In the genomic region with DNA sequence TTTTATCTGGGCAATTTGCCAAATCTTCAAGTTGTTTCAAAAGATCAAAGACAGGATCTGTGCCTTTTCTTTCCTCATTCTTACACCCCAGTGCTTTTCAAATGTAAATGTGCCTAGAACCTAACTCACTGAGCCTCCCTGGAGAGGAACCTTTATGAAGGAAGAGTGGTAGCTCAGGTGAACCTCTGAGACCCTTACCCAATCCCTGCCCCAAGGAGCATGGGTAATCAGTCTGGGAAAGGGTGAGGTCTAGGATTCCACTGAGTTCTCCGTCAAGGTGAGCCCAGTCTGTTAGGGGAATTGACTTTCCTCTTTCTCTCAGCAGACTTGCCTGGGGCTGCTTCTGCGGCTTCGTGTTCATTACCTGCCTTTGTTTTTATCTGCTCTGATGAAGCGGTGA, we compare ENCODE assay signal across 27 cellular contexts.
"Had no signal": no experiment of that assay in that cellular context is flagged by ENCODE, and none has a peak within 500 bp of the region (broad histone marks: within the 10 kb centered on the region; RNA-seq: fewer than 3 reads in every experiment).

No MANE protein-coding gene starts in this region.

- H3K9ac ChIP-seq: parathyroid adenoma had no signal

- H3K36me3 ChIP-seq: colonic mucosa, gastrocnemius medialis, neutrophil, right lobe of liver, suprapubic skin, transverse colon, upper lobe of right lung, uterus had no signal

- DNase-seq: colonic mucosa; effector CD8-positive, alpha-beta T cell; endodermal cell; foreskin fibroblast; gastrocnemius medialis; head of caudate nucleus; kidney; natural killer cell; right lobe of liver; small intestine; stimulated activated CD4-positive, alpha-beta T cell treated with anti-CD3 and anti-CD28 coated beads, Interleukin-15, amount 100 ng/mL, for 24 hours; stimulated activated CD4-positive, alpha-beta T cell treated with anti-CD3 and anti-CD28 coated beads, Interleukin-2, amount 100 ng/mL, for 48 hours; stimulated activated naive B cell treated with anti-CD40 and anti-IgM and Interleukin-4, amounts not matched to agents 10 μg/mL and 1 μg/mL and 100 μg/mL, for 72 hours; stimulated activated naive CD8-positive, alpha-beta T cell treated with anti-CD3 and anti-CD28 coated beads, Interleukin-15, amount 100 ng/mL, for 72 hours; transverse colon; upper lobe of right lung; uterus had no signal

- H3K4me1 ChIP-seq: colonic mucosa, gastrocnemius medialis, parathyroid adenoma, right lobe of liver, suprapubic skin, transverse colon, upper lobe of right lung, uterus had no signal

- H2AFZ ChIP-seq: parathyroid adenoma had no signal

- H3K27ac ChIP-seq: colonic mucosa, epithelial cell of prostate, gastrocnemius medialis, neutrophil, parathyroid adenoma, right lobe of liver, suprapubic skin, transverse colon, upper lobe of right lung, uterus had no signal

- H3K27me3 Mint-ChIP-seq: memory B cell; progenitor cell of endocrine pancreas; stimulated activated naive CD8-positive, alpha-beta T cell treated with anti-CD3 and anti-CD28 coated beads, Interleukin-15, amount 100 ng/mL, for 72 hours had no signal

- H3K4me1 Mint-ChIP-seq: endodermal cell, natural killer cell had no signal

- H3K27me3 ChIP-seq: colonic mucosa, gastrocnemius medialis, neutrophil, right lobe of liver, suprapubic skin, transverse colon, upper lobe of right lung, uterus had no signal

- H3K9me3 ChIP-seq: colonic mucosa, gastrocnemius medialis, neutrophil, right lobe of liver, suprapubic skin, transverse colon, upper lobe of right lung, uterus had no signal

- H3K9me3 Mint-ChIP-seq: dendritic cell treated with granulocyte-macrophage colony-stimulating factor and Interleukin-4, amounts not matched to agents 40 ng/mL and 50 ng/mL, for 4 days; memory B cell; natural killer cell had no signal

- H3K36me3 Mint-ChIP-seq: natural killer cell had no signal

- H3K27ac Mint-ChIP-seq: dendritic cell treated with granulocyte-macrophage colony-stimulating factor and Interleukin-4, amounts not matched to agents 40 ng/mL and 50 ng/mL, for 4 days; memory B cell; natural killer cell; progenitor cell of endocrine pancreas; stimulated activated naive B cell treated with anti-CD40 and anti-IgM and Interleukin-4, amounts not matched to agents 10 μg/mL and 1 μg/mL and 100 μg/mL, for 72 hours had no signal

- H3K4me3 ChIP-seq: colonic mucosa, gastrocnemius medialis, lung, right lobe of liver, suprapubic skin, transverse colon, upper lobe of right lung, uterus had no signal

- H3K79me2 ChIP-seq: parathyroid adenoma had no signal

- H3K4me3 Mint-ChIP-seq: dendritic cell treated with granulocyte-macrophage colony-stimulating factor and Interleukin-4, amounts not matched to agents 40 ng/mL and 50 ng/mL, for 4 days; endodermal cell; memory B cell; natural killer cell; stimulated activated naive B cell treated with anti-CD40 and anti-IgM and Interleukin-4, amounts not matched to agents 10 μg/mL and 1 μg/mL and 100 μg/mL, for 72 hours; stimulated activated naive CD8-positive, alpha-beta T cell treated with anti-CD3 and anti-CD28 coated beads, Interleukin-15, amount 100 ng/mL, for 72 hours had no signal

- ATAC-seq: esophagus mucosa; gastrocnemius medialis; left lobe of liver; natural killer cell; right lobe of liver; stimulated activated naive B cell treated with anti-CD40 and anti-IgM and Interleukin-4, amounts not matched to agents 10 μg/mL and 1 μg/mL and 100 μg/mL, for 72 hours; stimulated activated naive CD8-positive, alpha-beta T cell treated with anti-CD3 and anti-CD28 coated beads, Interleukin-15, amount 100 ng/mL, for 72 hours; upper lobe of right lung had no signal
